22 cellular contexts compared by ENCODE assay signal in the genomic region with DNA sequence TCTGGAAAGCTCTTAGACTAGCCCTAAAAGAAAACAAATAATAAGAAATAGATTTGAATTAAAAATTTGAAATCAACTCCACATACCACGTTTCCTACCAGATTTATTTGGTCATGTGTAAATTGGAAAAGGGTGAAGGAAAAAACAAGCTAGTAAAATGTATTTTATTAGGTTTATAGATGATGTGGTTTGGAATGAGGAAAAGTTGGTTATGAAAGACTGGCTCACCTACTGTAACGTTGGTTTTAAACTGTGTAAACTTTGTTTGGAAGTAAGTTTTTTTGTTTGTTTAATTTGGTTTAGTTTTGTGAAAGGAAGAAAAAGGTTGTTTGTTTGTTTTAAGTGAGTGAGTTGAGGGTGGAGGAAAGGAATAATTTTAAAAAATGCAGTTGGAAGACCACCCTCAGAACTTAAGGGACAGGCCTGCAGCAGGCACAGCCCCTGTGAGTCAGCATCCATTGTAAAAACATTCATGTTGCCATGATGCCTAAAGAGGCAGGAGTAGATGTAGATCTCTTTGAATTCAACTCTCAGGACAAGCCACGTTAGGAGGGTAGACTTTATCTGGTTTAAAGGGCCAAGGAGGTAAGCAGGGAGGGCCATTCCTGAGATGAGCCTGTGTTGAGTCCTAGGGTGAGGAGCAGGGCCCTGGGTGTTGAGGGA.
"Had no signal": no experiment of that assay in that cellular context is flagged by ENCODE, and none has a peak within 500 bp of the region (broad histone marks: within the 10 kb centered on the region; RNA-seq: fewer than 3 reads in every experiment).

No MANE protein-coding gene starts in this region.

- H3K27ac Mint-ChIP-seq: activated B cell treated with CpG ODN at 0.5 μM for 24 hours; activated CD4-positive, alpha-beta memory T cell treated with anti-CD3 and anti-CD28 coated beads for 36 hours; activated CD4-positive, alpha-beta T cell treated with anti-CD3 and anti-CD28 coated beads, Interleukin-2, amount 10 ng/mL, durations not matched to agents 7 days and 5 days; activated naive CD4-positive, alpha-beta T cell treated with anti-CD3 and anti-CD28 coated beads for 36 hours; activated naive CD8-positive, alpha-beta T cell; T-helper 1 cell treated with Interleukin-12 subunit alpha and Interleukin-12 subunit beta and Interleukin-4 antibody, amounts not matched to agents 30 μg/mL and 1 μg/mL, for 36 hours had no signal

- ATAC-seq: activated T-cell treated with anti-CD3 and anti-CD28 coated beads, Interleukin-2, amount 50 U/mL, for 4 hours had no signal

- H3K27ac ChIP-seq: breast epithelium, Peyer's patch had no signal

- H3K36me3 ChIP-seq: breast epithelium had no signal

- H3K4me3 Mint-ChIP-seq: activated B cell treated with CpG ODN at 0.5 μM for 24 hours; activated CD4-positive, alpha-beta memory T cell treated with anti-CD3 and anti-CD28 coated beads for 36 hours; activated CD4-positive, alpha-beta T cell treated with anti-CD3 and anti-CD28 coated beads, Interleukin-2, amount 10 ng/mL, durations not matched to agents 7 days and 5 days; activated naive CD4-positive, alpha-beta T cell treated with anti-CD3 and anti-CD28 coated beads for 36 hours; activated naive CD8-positive, alpha-beta T cell; activated T-cell treated with anti-CD3 and anti-CD28 coated beads, Interleukin-2, amount 50 U/mL, for 4 hours; T-helper 1 cell treated with Interleukin-12 subunit alpha and Interleukin-12 subunit beta and Interleukin-4 antibody, amounts not matched to agents 30 μg/mL and 1 μg/mL, for 36 hours had no signal

- H3K27me3 Mint-ChIP-seq: activated B cell treated with CpG ODN at 0.5 μM for 24 hours; activated CD4-positive, alpha-beta memory T cell treated with anti-CD3 and anti-CD28 coated beads for 36 hours; activated CD4-positive, alpha-beta T cell treated with anti-CD3 and anti-CD28 coated beads, Interleukin-2, amount 10 ng/mL, durations not matched to agents 7 days and 5 days; activated naive CD8-positive, alpha-beta T cell had no signal

- DNase-seq: activated B cell treated with CpG ODN at 0.5 μM for 24 hours; activated CD4-positive, alpha-beta memory T cell treated with anti-CD3 and anti-CD28 coated beads for 36 hours; activated CD4-positive, alpha-beta T cell treated with anti-CD3 and anti-CD28 coated beads, Interleukin-2, amount 10 ng/mL, durations not matched to agents 7 days and 5 days; activated CD8-positive, alpha-beta memory T cell treated with anti-CD3 and anti-CD28 coated beads for 24 hours; activated gamma-delta T cell; activated naive CD4-positive, alpha-beta T cell treated with anti-CD3 and anti-CD28 coated beads for 36 hours; activated T-cell treated with anti-CD3 and anti-CD28 coated beads, Interleukin-2, amount 50 U/mL, for 4 hours; anterior cingulate cortex; central memory CD4-positive, alpha-beta T cell; NCI-H1105 treated with DMSO at 0.1 percent for 48 hours; NCI-H1436 treated with DMSO at 0.1 percent for 48 hours; NCI-H187; NCI-H2081; NCI-H510A treated with DMSO at 0.1 percent for 48 hours; NCI-H69; NK-92 treated with Interleukin-12 subunit alpha and Interleukin-12 subunit beta, amount 100 ng/mL, for 24 hours; OCI-M1; Peyer's patch; SHP77 had no signal

- H3K27me3 ChIP-seq: breast epithelium, Peyer's patch had no signal

- H3K9me3 Mint-ChIP-seq: activated B cell treated with CpG ODN at 0.5 μM for 24 hours; activated CD4-positive, alpha-beta memory T cell treated with anti-CD3 and anti-CD28 coated beads for 36 hours; activated CD4-positive, alpha-beta T cell treated with anti-CD3 and anti-CD28 coated beads, Interleukin-2, amount 10 ng/mL, durations not matched to agents 7 days and 5 days; activated naive CD4-positive, alpha-beta T cell treated with anti-CD3 and anti-CD28 coated beads for 36 hours; activated T-cell treated with anti-CD3 and anti-CD28 coated beads, Interleukin-2, amount 50 U/mL, for 4 hours; T-helper 1 cell treated with Interleukin-12 subunit alpha and Interleukin-12 subunit beta and Interleukin-4 antibody, amounts not matched to agents 30 μg/mL and 1 μg/mL, for 36 hours had no signal

- H3K4me3 ChIP-seq: breast epithelium, Peyer's patch had no signal

- H3K4me1 Mint-ChIP-seq: activated B cell treated with CpG ODN at 0.5 μM for 24 hours had no signal

- H3K9me3 ChIP-seq: breast epithelium, Peyer's patch had no signal

- H3K4me1 ChIP-seq: breast epithelium, Peyer's patch had no signal

- H3K36me3 Mint-ChIP-seq: activated CD4-positive, alpha-beta memory T cell treated with anti-CD3 and anti-CD28 coated beads for 36 hours had no signal
